ENCODE assay signal across 7 cellular contexts in the genomic region with DNA sequence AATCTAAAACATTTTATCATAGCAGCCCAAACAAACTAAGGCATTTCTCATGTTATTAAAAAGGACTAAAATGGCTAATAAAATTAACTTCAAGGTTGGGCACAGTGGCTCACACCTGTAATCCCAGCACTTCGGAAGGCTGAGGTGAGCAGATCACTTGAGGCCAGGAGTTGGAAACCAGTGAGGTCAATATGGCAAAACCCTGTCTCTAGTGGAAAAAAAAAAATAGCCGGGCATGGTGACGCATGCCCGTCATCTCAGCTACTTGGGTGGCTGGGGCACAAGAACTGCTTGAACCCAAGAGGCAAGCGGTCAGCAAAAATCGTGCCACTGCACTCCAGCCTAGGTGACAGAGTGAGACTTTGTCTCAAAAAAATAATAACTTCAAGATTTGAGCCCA.
"Had no signal": no experiment of that assay in that cellular context is flagged by ENCODE, and none has a peak within 500 bp of the region (broad histone marks: within the 10 kb centered on the region; RNA-seq: fewer than 3 reads in every experiment).

No MANE protein-coding gene starts in this region.

- FAIRE-seq: G401.6, GM12892, GM18507, GM19239 had no signal

- DNase-seq: GDM1, GF-D8 had no signal

- H3K4me3 ChIP-seq: GM12878 had no signal

- ATAC-seq: GM12878 had no signal
